In genomic region chr1:95072117-95072516, GRCh38 we compare ENCODE assay signal across 8 cellular contexts. TPM values are rescaled to one million over a fixed set of nuclear protein-coding genes. Genes with fewer than 3 reads are reported as not detected.
DNase-seq lines count a peak whose midpoint lies in the region; ATAC-seq and TF ChIP-seq lines count a peak whose summit lies in the region.

No MANE protein-coding gene starts in this region.

- H3K36me3 Mint-ChIP-seq in T-helper 1 cell treated with Interleukin-12 subunit alpha and Interleukin-12 subunit beta and Interleukin-4 antibody, amounts not matched to agents 30 μg/mL and 1 μg/mL, for 36 hours (ENCODE audit: low read depth) = no peaks in the 10 kb centered on the region

- H3K4me3 Mint-ChIP-seq in T-helper 1 cell treated with Interleukin-12 subunit alpha and Interleukin-12 subunit beta and Interleukin-4 antibody, amounts not matched to agents 30 μg/mL and 1 μg/mL, for 36 hours = peak overlapping the region; percentile 91

- peak overlapping the region; percentile 89 for H3K27ac Mint-ChIP-seq in T-helper 1 cell treated with Interleukin-12 subunit alpha and Interleukin-12 subunit beta and Interleukin-4 antibody, amounts not matched to agents 30 μg/mL and 1 μg/mL, for 36 hours

- H3K27me3 Mint-ChIP-seq in T-helper 1 cell treated with Interleukin-12 subunit alpha and Interleukin-12 subunit beta and Interleukin-4 antibody, amounts not matched to agents 30 μg/mL and 1 μg/mL, for 36 hours (ENCODE audit: low read depth) = no peaks in the 10 kb centered on the region

- peak overlapping the region; percentile 50 to 62 for H3K4me3 ChIP-seq in gastroesophageal sphincter
- H3K4me3 ChIP-seq in skin epidermis = peak overlapping the region; percentile 48 to 63 (median 56)

- no peak for TF ChIP-seq EP300 in gastroesophageal sphincter (IDR thresholded peaks at IDR 0.05)

- peaks cover 12% of the 10 kb centered on the region for H3K4me1 Mint-ChIP-seq in T-helper 1 cell treated with Interleukin-12 subunit alpha and Interleukin-12 subunit beta and Interleukin-4 antibody, amounts not matched to agents 30 μg/mL and 1 μg/mL, for 36 hours (ENCODE audit: low read depth)

- no peak for TF ChIP-seq POLR2A in gastroesophageal sphincter (IDR thresholded peaks at IDR 0.05)

- peaks cover 0 to 17% (median 2%) of the 10 kb centered on the region in 3 donors for H3K4me1 ChIP-seq in gastroesophageal sphincter

- DNase-seq in stimulated activated CD4-positive, alpha-beta T cell treated with anti-CD3 and anti-CD28 coated beads, Interleukin-4, amount 100 ng/mL, for 24 hours = no peak
- DNase-seq in Kasumi-1 (lab: John Stamatoyannopoulos, UW) (no peak), DMS114 treated with DMSO at 0.1 percent for 48 hours (lab: John Stamatoyannopoulos, UW; ENCODE audit: unreplicated experiment) (no peak)

- no peaks in the 10 kb centered on the region for H3K36me3 ChIP-seq in gastroesophageal sphincter

- no peaks in the 10 kb centered on the region for H3K9me3 ChIP-seq in gastroesophageal sphincter

- H3K9me3 Mint-ChIP-seq in T-helper 1 cell treated with Interleukin-12 subunit alpha and Interleukin-12 subunit beta and Interleukin-4 antibody, amounts not matched to agents 30 μg/mL and 1 μg/mL, for 36 hours = no peaks in the 10 kb centered on the region

- H3K27ac ChIP-seq in gastroesophageal sphincter (peak overlapping the region; percentile 57 to 96 (median 89)), skin epidermis (peak overlapping the region in 20 of 21 experiments; percentile 82 to 96 (median 93))

- 0 to 8% methylated on average over 5 to 7 of the region's 7 CpGs for WGBS in gastroesophageal sphincter (ENCODE audit: low coverage in 1 of 2), 2 donors

- H3K27me3 ChIP-seq in gastroesophageal sphincter = no peaks in the 10 kb centered on the region

- peak; percentile 1 for ATAC-seq in GM21515 (IDR thresholded peaks at IDR 0.05; ENCODE audit: unreplicated experiment)
- no peak for ATAC-seq in gastroesophageal sphincter
- no peak for ATAC-seq in GM19023 (IDR thresholded peaks at IDR 0.05; ENCODE audit: unreplicated experiment)

- TF ChIP-seq CTCF in gastroesophageal sphincter (IDR thresholded peaks at IDR 0.05) = no peak

RNA-seq across cellular contexts. Expression of gene ALG14, which starts 0.6 kb away (rescaled TPM):
- 1 to 10 TPM in 1 of 4 donors, under 1 TPM in 3; 0.62 to 1.2 (median 0.79) TPM for total RNA-seq in gastroesophageal sphincter

RNA-seq across cellular contexts. Expression of gene TLCD4, which starts 45.0 kb away (rescaled TPM):
- total RNA-seq in gastroesophageal sphincter = 10 to 100 TPM; 15.3 to 19.5 (median 17.8) TPM
